Comparison of ENCODE assay signal across 12 cellular contexts in genomic region chr5:88144219-88145040, GRCh38.
DNase-seq lines count a peak whose midpoint lies in the region; ATAC-seq and TF ChIP-seq lines count a peak whose summit lies in the region.
"Had no signal": no experiment of that assay in that cellular context is flagged by ENCODE, and none has a peak within 500 bp of the region (broad histone marks: within the 10 kb centered on the region; RNA-seq: fewer than 3 reads in every experiment).

No MANE protein-coding gene starts in this region.

- H3K36me3 ChIP-seq in HUES48 (ENCODE audit: control insufficient read depth, insufficient read depth, low read length) (no peaks in the 10 kb centered on the region), adipocyte (ENCODE audit: control insufficient read depth, insufficient read depth, low read length, severe bottlenecking) (no peaks in the 10 kb centered on the region), spleen (no peaks in the 10 kb centered on the region)

- 10 to 20% (median 12%) methylated on average over 29 of the region's 29 CpGs for WGBS in spleen, 5 donors

- ATAC-seq in GM18873 (IDR thresholded peaks at IDR 0.05; ENCODE audit: low FRiP score, unreplicated experiment), result no peak

- H3K9me3 ChIP-seq in HUES48 (ENCODE audit: control insufficient read depth, insufficient read depth, low read length) (no peaks in the 10 kb centered on the region), adipocyte (ENCODE audit: control insufficient read depth, low read length) (no peaks in the 10 kb centered on the region), spleen (peaks cover 0 to 4% (median 0%) of the 10 kb centered on the region in 8 donors)

- no peak overlapping the region for H3K27ac ChIP-seq in HUES48 (ENCODE audit: low read depth, low read length)
- H3K27ac ChIP-seq in spleen, result no peak overlapping the region

- TF ChIP-seq CTCF in spleen (IDR thresholded peaks at IDR 0.05 in 8 of 11, conservative IDR thresholded peaks at IDR 0.05 in 3 of 11), result no peak

- H3K4me3 ChIP-seq in HUES48 (ENCODE audit: low read depth, low read length) (0 out of 2 replicates have a peak overlapping the region, but pooled peaks have one; percentile 7), adipocyte (ENCODE audit: low read length) (no peak overlapping the region), spleen (peak overlapping the region in 6 of 8 donors; percentile 26 to 67 (median 36))
- H3K4me3 ChIP-seq: lung had no signal

- TF ChIP-seq POLR2A in spleen (IDR thresholded peaks at IDR 0.05), result no peak

- intact Hi-C loops in spleen (cut with DNase I; ENCODE audit: low total_unique reads), result loop anchor here (10.0 kb wide), 1 partner anchor 530 kb away; no protein-coding TSS in a partner anchor

- H3K4me1 ChIP-seq in HUES48 (ENCODE audit: control insufficient read depth, insufficient read depth, low read length) (peaks cover 51% of the 10 kb centered on the region), adipocyte (ENCODE audit: control insufficient read depth, insufficient read depth, low read length) (peaks cover 28% of the 10 kb centered on the region), spleen (peaks cover 5 to 60% (median 32%) of the 10 kb centered on the region in 6 donors)

- H3K9ac ChIP-seq in HUES48 (ENCODE audit: low read depth, low read length) (no peak overlapping the region), adipocyte (ENCODE audit: low read length) (no peak overlapping the region)

- DNase-seq in adipocyte (ENCODE audit: low read depth) (peak; percentile 1), inferior parietal cortex (ENCODE audit: extremely low spot score) (peak; percentile 70), spleen (no peak), EL (no peak), foreskin melanocyte (no peak)
- DNase-seq: DND-41; NCI-H146; stimulated activated CD4-positive, alpha-beta T cell treated with anti-CD3 and anti-CD28 coated beads, Interleukin-15, amount 100 ng/mL, for 24 hours; stimulated activated naive CD4-positive, alpha-beta T cell treated with Interleukin-2 at 50 U/mL for 16 hours had no signal

- peaks cover 68% of the 10 kb centered on the region for H3K27me3 ChIP-seq in HUES48 (ENCODE audit: control insufficient read depth, insufficient read depth, low read length)
- H3K27me3 ChIP-seq in adipocyte (replicated peaks; ENCODE audit: control insufficient read depth, insufficient read depth, low read length), result peaks cover 56% of the 10 kb centered on the region
- H3K27me3 ChIP-seq in spleen (replicated peaks in 1 of 7), result peaks cover 0 to 98% (median 57%) of the 10 kb centered on the region in 7 donors

Comparison
In these comparisons a context has a peak if more than half of its experiments do, and no peak if none do; other contexts are left out.
1. DNase-seq: peak in adipocyte (single experiment) and inferior parietal cortex (single experiment); none in spleen (single experiment), EL (single experiment) and foreskin melanocyte (single experiment).